ENCODE assay signal across 1 cellular context in the genomic region with DNA sequence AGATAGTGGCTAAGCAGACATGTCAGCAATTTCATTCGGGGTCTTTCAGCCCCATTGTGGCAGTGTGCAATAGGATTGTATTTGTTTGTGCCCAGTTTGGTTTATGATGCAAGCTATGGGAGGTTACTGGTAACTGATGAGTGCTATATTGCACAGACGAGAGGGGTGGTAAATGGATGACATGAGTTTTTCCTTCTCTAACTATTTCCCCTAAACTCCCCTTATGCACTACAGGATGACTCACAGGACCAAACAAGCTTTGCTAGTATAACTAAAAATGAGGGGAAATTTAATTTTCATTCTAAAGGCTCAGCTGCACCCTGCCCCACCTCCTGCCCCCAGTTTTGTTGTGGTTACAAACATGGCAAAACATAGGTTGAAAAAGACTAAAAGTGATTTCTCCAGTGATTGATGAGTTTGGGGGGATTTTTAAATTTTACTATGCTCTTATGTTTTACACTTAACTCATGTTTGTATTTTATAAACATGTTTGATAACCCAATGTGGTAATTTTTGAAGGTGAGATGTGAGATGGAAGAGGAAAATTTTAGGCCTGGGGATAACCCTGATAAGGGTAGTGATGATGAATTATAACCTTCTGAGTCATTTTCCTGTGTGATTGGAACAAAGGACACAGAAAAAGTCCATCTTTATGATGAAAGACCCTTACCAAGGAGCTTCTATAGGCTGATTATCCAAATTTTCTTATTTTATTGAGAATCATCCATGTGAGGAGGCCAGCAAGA.
A peak's percentile ranks its signal among the peaks of the same experiment; 100 is the strongest.
TF ChIP-seq lines count a peak whose summit lies in the region.

No MANE protein-coding gene starts in this region.

TF ChIP-seq in GM12878, 131 proteins besides CTCF, POLR2A, EP300 and RAD21 (continued from another document):
- TF ChIP-seq, protein P1, sequence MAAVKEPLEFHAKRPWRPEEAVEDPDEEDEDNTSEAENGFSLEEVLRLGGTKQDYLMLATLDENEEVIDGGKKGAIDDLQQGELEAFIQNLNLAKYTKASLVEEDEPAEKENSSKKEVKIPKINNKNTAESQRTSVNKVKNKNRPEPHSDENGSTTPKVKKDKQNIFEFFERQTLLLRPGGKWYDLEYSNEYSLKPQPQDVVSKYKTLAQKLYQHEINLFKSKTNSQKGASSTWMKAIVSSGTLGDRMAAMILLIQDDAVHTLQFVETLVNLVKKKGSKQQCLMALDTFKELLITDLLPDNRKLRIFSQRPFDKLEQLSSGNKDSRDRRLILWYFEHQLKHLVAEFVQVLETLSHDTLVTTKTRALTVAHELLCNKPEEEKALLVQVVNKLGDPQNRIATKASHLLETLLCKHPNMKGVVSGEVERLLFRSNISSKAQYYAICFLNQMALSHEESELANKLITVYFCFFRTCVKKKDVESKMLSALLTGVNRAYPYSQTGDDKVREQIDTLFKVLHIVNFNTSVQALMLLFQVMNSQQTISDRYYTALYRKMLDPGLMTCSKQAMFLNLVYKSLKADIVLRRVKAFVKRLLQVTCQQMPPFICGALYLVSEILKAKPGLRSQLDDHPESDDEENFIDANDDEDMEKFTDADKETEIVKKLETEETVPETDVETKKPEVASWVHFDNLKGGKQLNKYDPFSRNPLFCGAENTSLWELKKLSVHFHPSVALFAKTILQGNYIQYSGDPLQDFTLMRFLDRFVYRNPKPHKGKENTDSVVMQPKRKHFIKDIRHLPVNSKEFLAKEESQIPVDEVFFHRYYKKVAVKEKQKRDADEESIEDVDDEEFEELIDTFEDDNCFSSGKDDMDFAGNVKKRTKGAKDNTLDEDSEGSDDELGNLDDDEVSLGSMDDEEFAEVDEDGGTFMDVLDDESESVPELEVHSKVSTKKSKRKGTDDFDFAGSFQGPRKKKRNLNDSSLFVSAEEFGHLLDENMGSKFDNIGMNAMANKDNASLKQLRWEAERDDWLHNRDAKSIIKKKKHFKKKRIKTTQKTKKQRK (IDR thresholded peaks at IDR 0.05; ENCODE audit: low read depth, low read length): no peak
- TF ChIP-seq LARP7 (IDR thresholded peaks at IDR 0.05) (no peak), IKZF1 (conservative IDR thresholded peaks at IDR 0.05) (0 out of 2 replicates have a peak, but pooled peaks have one; percentile 23), TAF1 (IDR thresholded peaks at IDR 0.05; ENCODE audit: borderline replicate concordance, low read depth, low read length) (no peak), TCF3 (IDR thresholded peaks at IDR 0.05; ENCODE audit: borderline replicate concordance, insufficient read depth, low read depth, low read length) (no peak), IKZF2 (IDR thresholded peaks at IDR 0.05) (peak; percentile 17 to 41; a peak in 2 of 4 replicates), CBFB (IDR thresholded peaks at IDR 0.05; ENCODE audit: low read depth) (no peak), ZNF207 (IDR thresholded peaks at IDR 0.05; ENCODE audit: borderline replicate concordance) (no peak), BHLHE40 (IDR thresholded peaks at IDR 0.05; ENCODE audit: borderline replicate concordance in 1 of 2, low read depth in 2 of 2, low read length in 1 of 2) (peak in 1 of 2 experiments; percentile 13; a peak in 1 of 4 replicates), TARDBP (IDR thresholded peaks at IDR 0.05; ENCODE audit: borderline replicate concordance) (no peak), HSF1 (IDR thresholded peaks at IDR 0.05; ENCODE audit: low read depth, low read length) (no peak), ZZZ3 (IDR thresholded peaks at IDR 0.05; ENCODE audit: control insufficient read depth, insufficient read length, low read depth) (no peak), SMAD5 (IDR thresholded peaks at IDR 0.05; ENCODE audit: low read depth) (no peak), MTA2 (IDR thresholded peaks at IDR 0.05; ENCODE audit: low read depth) (peak; percentile 47; the same call in 1 of the 2 replicates), FOXK2 (IDR thresholded peaks at IDR 0.05) (no peak), RB1 (IDR thresholded peaks at IDR 0.05; ENCODE audit: borderline replicate concordance) (no peak), SMC3 (IDR thresholded peaks at IDR 0.05; ENCODE audit: borderline replicate concordance, low read length) (no peak), CREB1 (IDR thresholded peaks at IDR 0.05; ENCODE audit: low read depth) (no peak), RUNX3 (IDR thresholded peaks at IDR 0.05; ENCODE audit: low read length) (peak; percentile 54), SIX5 (IDR thresholded peaks at IDR 0.05; ENCODE audit: low read depth, low read length, severe bottlenecking) (no peak), ATF7 (IDR thresholded peaks at IDR 0.05; ENCODE audit: low read depth) (peak; percentile 54; the same call in 1 of the 2 replicates), POU2F2 (IDR thresholded peaks at IDR 0.05; ENCODE audit: borderline replicate concordance, low read depth, low read length) (no peak), NR2F1 (conservative IDR thresholded peaks at IDR 0.05) (peak; percentile 42; the same call in 1 of the 2 replicates), DPF2 (IDR thresholded peaks at IDR 0.05) (no peak), MYC (IDR thresholded peaks at IDR 0.05; ENCODE audit: insufficient read depth, insufficient read length, insufficient replicate concordance, low read length, severe bottlenecking) (no peak), MEF2A (IDR thresholded peaks at IDR 0.05; ENCODE audit: insufficient read depth, low read depth, low read length) (no peak), MXI1 (IDR thresholded peaks at IDR 0.05; ENCODE audit: low read depth, low read length) (no peak)
- TF ChIP-seq, protein P2, sequence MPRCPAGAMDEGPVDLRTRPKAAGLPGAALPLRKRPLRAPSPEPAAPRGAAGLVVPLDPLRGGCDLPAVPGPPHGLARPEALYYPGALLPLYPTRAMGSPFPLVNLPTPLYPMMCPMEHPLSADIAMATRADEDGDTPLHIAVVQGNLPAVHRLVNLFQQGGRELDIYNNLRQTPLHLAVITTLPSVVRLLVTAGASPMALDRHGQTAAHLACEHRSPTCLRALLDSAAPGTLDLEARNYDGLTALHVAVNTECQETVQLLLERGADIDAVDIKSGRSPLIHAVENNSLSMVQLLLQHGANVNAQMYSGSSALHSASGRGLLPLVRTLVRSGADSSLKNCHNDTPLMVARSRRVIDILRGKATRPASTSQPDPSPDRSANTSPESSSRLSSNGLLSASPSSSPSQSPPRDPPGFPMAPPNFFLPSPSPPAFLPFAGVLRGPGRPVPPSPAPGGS (IDR thresholded peaks at IDR 0.05; ENCODE audit: borderline replicate concordance, insufficient read depth, low read depth, low read length, poor library complexity, severe bottlenecking): no peak
- TF ChIP-seq, protein P3, sequence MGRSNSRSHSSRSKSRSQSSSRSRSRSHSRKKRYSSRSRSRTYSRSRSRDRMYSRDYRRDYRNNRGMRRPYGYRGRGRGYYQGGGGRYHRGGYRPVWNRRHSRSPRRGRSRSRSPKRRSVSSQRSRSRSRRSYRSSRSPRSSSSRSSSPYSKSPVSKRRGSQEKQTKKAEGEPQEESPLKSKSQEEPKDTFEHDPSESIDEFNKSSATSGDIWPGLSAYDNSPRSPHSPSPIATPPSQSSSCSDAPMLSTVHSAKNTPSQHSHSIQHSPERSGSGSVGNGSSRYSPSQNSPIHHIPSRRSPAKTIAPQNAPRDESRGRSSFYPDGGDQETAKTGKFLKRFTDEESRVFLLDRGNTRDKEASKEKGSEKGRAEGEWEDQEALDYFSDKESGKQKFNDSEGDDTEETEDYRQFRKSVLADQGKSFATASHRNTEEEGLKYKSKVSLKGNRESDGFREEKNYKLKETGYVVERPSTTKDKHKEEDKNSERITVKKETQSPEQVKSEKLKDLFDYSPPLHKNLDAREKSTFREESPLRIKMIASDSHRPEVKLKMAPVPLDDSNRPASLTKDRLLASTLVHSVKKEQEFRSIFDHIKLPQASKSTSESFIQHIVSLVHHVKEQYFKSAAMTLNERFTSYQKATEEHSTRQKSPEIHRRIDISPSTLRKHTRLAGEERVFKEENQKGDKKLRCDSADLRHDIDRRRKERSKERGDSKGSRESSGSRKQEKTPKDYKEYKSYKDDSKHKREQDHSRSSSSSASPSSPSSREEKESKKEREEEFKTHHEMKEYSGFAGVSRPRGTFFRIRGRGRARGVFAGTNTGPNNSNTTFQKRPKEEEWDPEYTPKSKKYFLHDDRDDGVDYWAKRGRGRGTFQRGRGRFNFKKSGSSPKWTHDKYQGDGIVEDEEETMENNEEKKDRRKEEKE (IDR thresholded peaks at IDR 0.05): no peak
- TF ChIP-seq, protein P4, sequence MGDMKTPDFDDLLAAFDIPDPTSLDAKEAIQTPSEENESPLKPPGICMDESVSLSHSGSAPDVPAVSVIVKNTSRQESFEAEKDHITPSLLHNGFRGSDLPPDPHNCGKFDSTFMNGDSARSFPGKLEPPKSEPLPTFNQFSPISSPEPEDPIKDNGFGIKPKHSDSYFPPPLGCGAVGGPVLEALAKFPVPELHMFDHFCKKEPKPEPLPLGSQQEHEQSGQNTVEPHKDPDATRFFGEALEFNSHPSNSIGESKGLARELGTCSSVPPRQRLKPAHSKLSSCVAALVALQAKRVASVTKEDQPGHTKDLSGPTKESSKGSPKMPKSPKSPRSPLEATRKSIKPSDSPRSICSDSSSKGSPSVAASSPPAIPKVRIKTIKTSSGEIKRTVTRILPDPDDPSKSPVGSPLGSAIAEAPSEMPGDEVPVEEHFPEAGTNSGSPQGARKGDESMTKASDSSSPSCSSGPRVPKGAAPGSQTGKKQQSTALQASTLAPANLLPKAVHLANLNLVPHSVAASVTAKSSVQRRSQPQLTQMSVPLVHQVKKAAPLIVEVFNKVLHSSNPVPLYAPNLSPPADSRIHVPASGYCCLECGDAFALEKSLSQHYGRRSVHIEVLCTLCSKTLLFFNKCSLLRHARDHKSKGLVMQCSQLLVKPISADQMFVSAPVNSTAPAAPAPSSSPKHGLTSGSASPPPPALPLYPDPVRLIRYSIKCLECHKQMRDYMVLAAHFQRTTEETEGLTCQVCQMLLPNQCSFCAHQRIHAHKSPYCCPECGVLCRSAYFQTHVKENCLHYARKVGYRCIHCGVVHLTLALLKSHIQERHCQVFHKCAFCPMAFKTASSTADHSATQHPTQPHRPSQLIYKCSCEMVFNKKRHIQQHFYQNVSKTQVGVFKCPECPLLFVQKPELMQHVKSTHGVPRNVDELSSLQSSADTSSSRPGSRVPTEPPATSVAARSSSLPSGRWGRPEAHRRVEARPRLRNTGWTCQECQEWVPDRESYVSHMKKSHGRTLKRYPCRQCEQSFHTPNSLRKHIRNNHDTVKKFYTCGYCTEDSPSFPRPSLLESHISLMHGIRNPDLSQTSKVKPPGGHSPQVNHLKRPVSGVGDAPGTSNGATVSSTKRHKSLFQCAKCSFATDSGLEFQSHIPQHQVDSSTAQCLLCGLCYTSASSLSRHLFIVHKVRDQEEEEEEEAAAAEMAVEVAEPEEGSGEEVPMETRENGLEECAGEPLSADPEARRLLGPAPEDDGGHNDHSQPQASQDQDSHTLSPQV (IDR thresholded peaks at IDR 0.05): no peak
- TF ChIP-seq, protein P5, sequence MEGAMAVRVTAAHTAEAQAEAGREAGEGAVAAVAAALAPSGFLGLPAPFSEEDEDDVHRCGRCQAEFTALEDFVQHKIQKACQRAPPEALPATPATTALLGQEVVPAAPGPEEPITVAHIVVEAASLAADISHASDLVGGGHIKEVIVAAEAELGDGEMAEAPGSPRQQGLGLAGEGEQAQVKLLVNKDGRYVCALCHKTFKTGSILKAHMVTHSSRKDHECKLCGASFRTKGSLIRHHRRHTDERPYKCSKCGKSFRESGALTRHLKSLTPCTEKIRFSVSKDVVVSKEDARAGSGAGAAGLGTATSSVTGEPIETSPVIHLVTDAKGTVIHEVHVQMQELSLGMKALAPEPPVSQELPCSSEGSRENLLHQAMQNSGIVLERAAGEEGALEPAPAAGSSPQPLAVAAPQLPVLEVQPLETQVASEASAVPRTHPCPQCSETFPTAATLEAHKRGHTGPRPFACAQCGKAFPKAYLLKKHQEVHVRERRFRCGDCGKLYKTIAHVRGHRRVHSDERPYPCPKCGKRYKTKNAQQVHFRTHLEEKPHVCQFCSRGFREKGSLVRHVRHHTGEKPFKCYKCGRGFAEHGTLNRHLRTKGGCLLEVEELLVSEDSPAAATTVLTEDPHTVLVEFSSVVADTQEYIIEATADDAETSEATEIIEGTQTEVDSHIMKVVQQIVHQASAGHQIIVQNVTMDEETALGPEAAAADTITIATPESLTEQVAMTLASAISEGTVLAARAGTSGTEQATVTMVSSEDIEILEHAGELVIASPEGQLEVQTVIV (IDR thresholded peaks at IDR 0.05; ENCODE audit: borderline replicate concordance, partially characterized antibody): no peak
